Comparison of ENCODE assay signal across 22 cellular contexts in genomic region chr14:104496095-104496494, GRCh38.
"Had no signal": no experiment of that assay in that cellular context is flagged by ENCODE, and none has a peak within 500 bp of the region (broad histone marks: within the 10 kb centered on the region; RNA-seq: fewer than 3 reads in every experiment).

No MANE protein-coding gene starts in this region.

- DNase-seq: dermis blood vessel endothelial cell; effector memory CD4-positive, alpha-beta T cell; erythroblast; left ventricle myocardium superior; natural killer cell; occipital lobe; ovary; stimulated activated CD4-positive, alpha-beta T cell treated with anti-CD3 and anti-CD28 coated beads, Interleukin-12 subunit alpha, Interleukin-12 subunit beta, amount 100 ng/mL, for 4 hours; stimulated activated CD4-positive, alpha-beta T cell treated with anti-CD3 and anti-CD28 coated beads, Interleukin-1b, Interleukin-23, amount 100 ng/mL, for 48 hours; stimulated activated CD4-positive, alpha-beta T cell treated with anti-CD3 and anti-CD28 coated beads, Interleukin-4, amount 100 ng/mL, for 1 hour; stimulated activated naive CD4-positive, alpha-beta T cell treated with Interleukin-2 at 50 U/mL for 16 hours; stomach; thyroid gland; upper lobe of left lung had no signal

- H3K27me3 ChIP-seq: ovary, right lobe of liver, stomach, thyroid gland, upper lobe of left lung had no signal

- H3K4me1 ChIP-seq: right lobe of liver, stomach, thyroid gland, upper lobe of left lung had no signal

- H3K36me3 ChIP-seq: ovary, right lobe of liver, stomach, thyroid gland, upper lobe of left lung had no signal

- H3K27ac ChIP-seq: coronary artery, ovary, right lobe of liver, stomach, thyroid gland, upper lobe of left lung had no signal

- H3K4me2 ChIP-seq: smooth muscle cell had no signal

- ATAC-seq: left ventricle myocardium superior; natural killer cell; right lobe of liver; stimulated activated effector memory CD8-positive, alpha-beta T cell treated with anti-CD3 and anti-CD28 coated beads, Interleukin-12 subunit alpha, Interleukin-12 subunit beta, amount 100 ng/mL, for 72 hours had no signal

- H3K9me3 ChIP-seq: ovary, right lobe of liver, thyroid gland had no signal

- H3K4me3 ChIP-seq: coronary artery, lung, ovary, right lobe of liver, smooth muscle cell, stomach, thyroid gland, upper lobe of left lung had no signal

- FAIRE-seq: endometrium, keratinocyte, urothelium cell line had no signal
